Comparison of ENCODE assay signal across 27 cellular contexts in genomic region chr20:14599613-14600012, GRCh38.
"Had no signal": no experiment of that assay in that cellular context is flagged by ENCODE, and none has a peak within 500 bp of the region (broad histone marks: within the 10 kb centered on the region; RNA-seq: fewer than 3 reads in every experiment).

No MANE protein-coding gene starts in this region.

- H3K4me3 Mint-ChIP-seq: activated CD4-positive, alpha-beta memory T cell treated with anti-CD3 and anti-CD28 coated beads, Interleukin-2, amount 10 ng/mL, durations not matched to agents 7 days and 5 days; activated CD4-positive, alpha-beta T cell treated with anti-CD3 and anti-CD28 coated beads, Interleukin-2, amount 10 ng/mL, durations not matched to agents 7 days and 5 days; activated T-cell treated with anti-CD3 and anti-CD28 coated beads, Interleukin-2, amount 50 U/mL, for 24 hours; activated T-helper 17 cell treated with anti-CD3 and anti-CD28 coated beads, Interleukin-2, amount 50 U/mL, for 72 hours; endodermal cell; nephron; T-helper 17 cell had no signal

- H3K4me1 Mint-ChIP-seq: activated CD4-positive, alpha-beta memory T cell treated with anti-CD3 and anti-CD28 coated beads, Interleukin-2, amount 10 ng/mL, durations not matched to agents 7 days and 5 days; activated CD4-positive, alpha-beta T cell treated with anti-CD3 and anti-CD28 coated beads, Interleukin-2, amount 10 ng/mL, durations not matched to agents 7 days and 5 days; activated T-helper 17 cell treated with anti-CD3 and anti-CD28 coated beads, Interleukin-2, amount 50 U/mL, for 72 hours; T-helper 17 cell had no signal

- H3K9me3 ChIP-seq: heart right ventricle, pancreas, psoas muscle, suprapubic skin, tibial artery, upper lobe of right lung had no signal

- H3K27ac Mint-ChIP-seq: activated CD4-positive, alpha-beta memory T cell treated with anti-CD3 and anti-CD28 coated beads, Interleukin-2, amount 10 ng/mL, durations not matched to agents 7 days and 5 days; activated CD4-positive, alpha-beta T cell treated with anti-CD3 and anti-CD28 coated beads, Interleukin-2, amount 10 ng/mL, durations not matched to agents 7 days and 5 days; activated T-cell treated with anti-CD3 and anti-CD28 coated beads, Interleukin-2, amount 50 U/mL, for 24 hours; activated T-helper 17 cell treated with anti-CD3 and anti-CD28 coated beads, Interleukin-2, amount 50 U/mL, for 72 hours; endodermal cell; nephron; T-helper 17 cell had no signal

- FAIRE-seq: astrocyte, pancreas had no signal

- H3K9me3 Mint-ChIP-seq: endodermal cell had no signal

- H3K4me1 ChIP-seq: heart right ventricle, psoas muscle, suprapubic skin, tibial artery, upper lobe of right lung had no signal

- DNase-seq: activated CD4-positive, alpha-beta memory T cell treated with anti-CD3 and anti-CD28 coated beads, Interleukin-2, amount 10 ng/mL, durations not matched to agents 7 days and 5 days; activated CD4-positive, alpha-beta T cell treated with anti-CD3 and anti-CD28 coated beads, Interleukin-2, amount 10 ng/mL, durations not matched to agents 7 days and 5 days; activated CD4-positive, CD25-positive, alpha-beta regulatory T cell treated with anti-CD3 and anti-CD28 coated beads, Interleukin-2, amount 50 U/mL, for 72 hours; activated CD8-positive, alpha-beta memory T cell treated with anti-CD3 and anti-CD28 coated beads, Interleukin-2, amount 50 U/mL, for 48 hours; activated gamma-delta T cell treated with Interleukin-2 at 50 U/mL for 16 hours; activated naive CD4-positive, alpha-beta T cell treated with anti-CD3 and anti-CD28 coated beads, Interleukin-2, amount 50 U/mL, for 16 hours; activated T-cell treated with anti-CD3 and anti-CD28 coated beads, Interleukin-2, amount 50 U/mL, for 24 hours; amniotic stem cell; brain microvascular endothelial cell; central memory CD4-positive, alpha-beta T cell; endodermal cell; foreskin fibroblast; heart right ventricle; kidney glomerular epithelial cell; left ventricle myocardium superior; pancreas; psoas muscle; right cardiac atrium; stimulated activated naive CD4-positive, alpha-beta T cell; T-helper 17 cell; T1000; tibial artery; upper lobe of right lung had no signal

- H3K4me3 ChIP-seq: heart right ventricle, pancreas, psoas muscle, suprapubic skin, tibial artery, upper lobe of right lung had no signal

- H3K27me3 Mint-ChIP-seq: activated CD4-positive, alpha-beta memory T cell treated with anti-CD3 and anti-CD28 coated beads, Interleukin-2, amount 10 ng/mL, durations not matched to agents 7 days and 5 days; activated CD4-positive, alpha-beta T cell treated with anti-CD3 and anti-CD28 coated beads, Interleukin-2, amount 10 ng/mL, durations not matched to agents 7 days and 5 days; activated T-cell treated with anti-CD3 and anti-CD28 coated beads, Interleukin-2, amount 50 U/mL, for 24 hours; activated T-helper 17 cell treated with anti-CD3 and anti-CD28 coated beads, Interleukin-2, amount 50 U/mL, for 72 hours; T-helper 17 cell had no signal

- H3K27ac ChIP-seq: brain microvascular endothelial cell, heart right ventricle, pancreas, psoas muscle, suprapubic skin, tibial artery, upper lobe of right lung had no signal

- H3K36me3 ChIP-seq: brain microvascular endothelial cell, heart right ventricle, pancreas, suprapubic skin, tibial artery, upper lobe of right lung had no signal

- H3K27me3 ChIP-seq: brain microvascular endothelial cell, heart right ventricle, pancreas, suprapubic skin, tibial artery, upper lobe of right lung had no signal
